In the genomic region with DNA sequence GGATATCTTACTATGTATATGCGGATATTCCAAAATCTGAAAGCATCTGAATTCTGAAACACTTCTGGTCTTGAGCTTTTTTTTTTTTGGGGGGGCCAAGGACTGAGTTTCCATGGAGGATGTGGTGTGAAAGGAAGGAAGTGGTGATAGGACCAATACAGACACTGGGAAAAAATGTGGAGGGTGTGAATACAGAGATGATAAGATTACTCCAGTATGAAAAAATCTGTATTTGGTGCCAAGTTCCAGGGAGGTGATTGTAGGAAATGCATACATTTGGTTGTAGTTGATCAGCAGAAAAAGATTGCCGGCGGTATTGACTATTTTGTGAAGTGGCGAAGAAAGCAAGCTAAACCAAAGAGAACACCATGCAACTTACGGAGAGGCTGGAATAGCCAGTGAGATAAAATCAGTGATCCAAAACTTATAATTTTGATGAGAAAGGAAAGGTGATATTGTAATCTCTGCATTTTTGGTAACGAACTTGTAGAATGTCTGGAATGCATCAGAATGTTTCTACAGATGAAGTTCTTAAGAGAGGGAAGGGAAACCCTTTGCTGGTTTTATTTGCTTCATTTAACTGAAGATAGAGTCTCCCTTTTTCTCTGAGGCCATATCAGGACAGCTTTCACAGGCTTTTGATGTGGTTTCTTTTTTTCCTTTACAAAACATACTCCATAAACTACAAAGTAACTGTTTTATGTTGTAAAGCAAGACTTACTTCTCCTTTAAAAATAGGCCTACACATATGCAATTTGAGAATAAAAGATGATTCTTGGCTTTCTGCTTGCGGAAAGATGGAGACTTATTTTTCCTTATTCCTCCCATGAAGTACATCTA, we compare ENCODE assay signal across 16 cellular contexts. TPM values are rescaled to one million over a fixed set of nuclear protein-coding genes. Genes with fewer than 3 reads are reported as not detected.
DNase-seq lines count a peak whose midpoint lies in the region; FAIRE-seq and TF ChIP-seq lines count a peak whose summit lies in the region.
"Had no signal": no experiment of that assay in that cellular context is flagged by ENCODE, and none has a peak within 500 bp of the region (broad histone marks: within the 10 kb centered on the region; RNA-seq: fewer than 3 reads in every experiment).

No MANE protein-coding gene starts in this region.

- FAIRE-seq in GM12891 (lab: Jason Lieb, UNC), result no peak
- FAIRE-seq: GM19239 had no signal

- no peak for TF ChIP-seq POLR2A in GM12891 (IDR thresholded peaks at IDR 0.05; ENCODE audit: low read depth, low read length)

- H3K4me3 Mint-ChIP-seq in Calu3 (ENCODE audit: low read depth, unreplicated experiment), result no peak overlapping the region
- peak overlapping the region; percentile 37 for H3K4me3 Mint-ChIP-seq in activated T-helper 2 cell treated with anti-CD3 and anti-CD28 coated beads, Interferon-gamma antibody, Interleukin-2, Interleukin-4, amounts not matched to agents 10 μg/mL and 5 μg/mL and 100 μg/mL, durations not matched to agents 14 hours and 24 hours and 36 hours (ENCODE audit: low read depth)
- no peak overlapping the region for H3K4me3 Mint-ChIP-seq in MCF 10A (ENCODE audit: unreplicated experiment)

- DNase-seq in A172 (ENCODE audit: low spot score), result peak; percentile 48
- DNase-seq in Calu3, result no peak
- no peak for DNase-seq in activated T-helper 2 cell treated with anti-CD3 and anti-CD28 coated beads, Interferon-gamma antibody, Interleukin-2, Interleukin-4, amounts not matched to agents 10 μg/mL and 5 μg/mL and 100 μg/mL, durations not matched to agents 14 hours and 24 hours and 36 hours (ENCODE audit: low spot score)
- DNase-seq in iris pigment epithelial cell (ENCODE audit: low read depth), result peak; percentile 72
- DNase-seq in NOMO-1 (lab: John Stamatoyannopoulos, UW; ENCODE audit: unreplicated experiment in 2 of 2), result no peak
- no peak for DNase-seq in GM12891 (ENCODE audit: insufficient read length, low spot score)
- DNase-seq in MCF 10A (ENCODE audit: unreplicated experiment), result no peak
- DNase-seq in NCI-H2107 treated with DMSO at 0.1 percent for 48 hours (lab: John Stamatoyannopoulos, UW; ENCODE audit: unreplicated experiment), result no peak
- DNase-seq: effector CD8-positive, alpha-beta T cell; GOT3; head of caudate nucleus; NCI-H1417; Right ventricle myocardium superior; WERI-Rb-1 had no signal

- BruUV-seq in Calu3 (replicated peaks; lab: Mats Ljungman, UMichigan) (no TSS peak), MCF 10A (replicated peaks; lab: Mats Ljungman, UMichigan) (no TSS peak)

- H3K27ac Mint-ChIP-seq in Calu3 (ENCODE audit: unreplicated experiment), result peak overlapping the region; percentile 43
- peak overlapping the region; percentile 50 for H3K27ac Mint-ChIP-seq in activated T-helper 2 cell treated with anti-CD3 and anti-CD28 coated beads, Interferon-gamma antibody, Interleukin-2, Interleukin-4, amounts not matched to agents 10 μg/mL and 5 μg/mL and 100 μg/mL, durations not matched to agents 14 hours and 24 hours and 36 hours
- no peak overlapping the region for H3K27ac Mint-ChIP-seq in MCF 10A (ENCODE audit: low read depth, unreplicated experiment)

- H3K4me1 Mint-ChIP-seq in Calu3 (ENCODE audit: low read depth, unreplicated experiment), result peaks cover 40% of the 10 kb centered on the region
- H3K4me1 Mint-ChIP-seq in activated T-helper 2 cell treated with anti-CD3 and anti-CD28 coated beads, Interferon-gamma antibody, Interleukin-2, Interleukin-4, amounts not matched to agents 10 μg/mL and 5 μg/mL and 100 μg/mL, durations not matched to agents 14 hours and 24 hours and 36 hours (ENCODE audit: low read depth), result peaks cover 66% of the 10 kb centered on the region
- peaks cover 18% of the 10 kb centered on the region for H3K4me1 Mint-ChIP-seq in MCF 10A (ENCODE audit: insufficient read depth, unreplicated experiment)

- H3K36me3 Mint-ChIP-seq in Calu3 (ENCODE audit: insufficient read depth, unreplicated experiment), result peaks cover 25% of the 10 kb centered on the region
- H3K36me3 Mint-ChIP-seq in activated T-helper 2 cell treated with anti-CD3 and anti-CD28 coated beads, Interferon-gamma antibody, Interleukin-2, Interleukin-4, amounts not matched to agents 10 μg/mL and 5 μg/mL and 100 μg/mL, durations not matched to agents 14 hours and 24 hours and 36 hours (ENCODE audit: low read depth), result peaks cover 58% of the 10 kb centered on the region
- peaks cover 42% of the 10 kb centered on the region for H3K36me3 Mint-ChIP-seq in MCF 10A (ENCODE audit: insufficient read depth, unreplicated experiment)

- H3K9me3 Mint-ChIP-seq in Calu3 (ENCODE audit: low read depth, unreplicated experiment), result no peaks in the 10 kb centered on the region
- no peaks in the 10 kb centered on the region for H3K9me3 Mint-ChIP-seq in activated T-helper 2 cell treated with anti-CD3 and anti-CD28 coated beads, Interferon-gamma antibody, Interleukin-2, Interleukin-4, amounts not matched to agents 10 μg/mL and 5 μg/mL and 100 μg/mL, durations not matched to agents 14 hours and 24 hours and 36 hours
- H3K9me3 Mint-ChIP-seq in MCF 10A (ENCODE audit: unreplicated experiment), result no peaks in the 10 kb centered on the region

- intact Hi-C loops in Calu3 (cut with micrococcal nuclease; ENCODE audit: unreplicated experiment), result no loop called here
- intact Hi-C loops in activated T-helper 2 cell treated with anti-CD3 and anti-CD28 coated beads, Interferon-gamma antibody, Interleukin-2, Interleukin-4, amounts not matched to agents 10 μg/mL and 5 μg/mL and 100 μg/mL, durations not matched to agents 14 hours and 24 hours and 36 hours (cut with micrococcal nuclease), result loop anchor here (2.0 kb wide), 1 partner anchor 49 kb away; no protein-coding TSS in a partner anchor
- intact Hi-C loops in MCF 10A (cut with micrococcal nuclease), result no loop called here

- no peaks in the 10 kb centered on the region for H3K27me3 Mint-ChIP-seq in Calu3 (ENCODE audit: unreplicated experiment)
- H3K27me3 Mint-ChIP-seq in activated T-helper 2 cell treated with anti-CD3 and anti-CD28 coated beads, Interferon-gamma antibody, Interleukin-2, Interleukin-4, amounts not matched to agents 10 μg/mL and 5 μg/mL and 100 μg/mL, durations not matched to agents 14 hours and 24 hours and 36 hours (ENCODE audit: low read depth), result no peaks in the 10 kb centered on the region
- no peaks in the 10 kb centered on the region for H3K27me3 Mint-ChIP-seq in MCF 10A (ENCODE audit: insufficient read depth, unreplicated experiment)

- CTCF ChIA-PET in Calu3 (lab: Charles Lee) (no interaction called here), MCF 10A (lab: Yijun Ruan, JAX) (interaction anchor here (0.6 kb wide), 2 partner anchors 12 to 79 kb away, joined by 5 read pairs; no protein-coding TSS in a partner anchor)

- POLR2A ChIA-PET in MCF 10A (lab: Yijun Ruan, JAX), result interaction anchor here (3.0 to 5.0 kb wide), 2 partner anchors 12 to 75 kb away, joined by 15 to 61 read pairs; partner anchors contain the start of genes GTPBP4 and IDI1

- TF ChIP-seq CTCF in Calu3 (IDR thresholded peaks at IDR 0.05; ENCODE audit: unreplicated experiment), result no peak
- TF ChIP-seq CTCF in MCF 10A (IDR thresholded peaks at IDR 0.05; ENCODE audit: unreplicated experiment), result no peak

TF ChIP-seq in GM12891, 5 proteins besides CTCF, POLR2A, EP300 and RAD21:
- no peak for TF ChIP-seq PAX5 (IDR thresholded peaks at IDR 0.05; ENCODE audit: insufficient read depth, low read length, severe bottlenecking)
- TF ChIP-seq TAF1 (IDR thresholded peaks at IDR 0.05; ENCODE audit: low read depth, low read length), result no peak
- no peak for TF ChIP-seq SPI1 (IDR thresholded peaks at IDR 0.05; ENCODE audit: low read depth, low read length)
- no peak for TF ChIP-seq POLR2AphosphoS5 (IDR thresholded peaks at IDR 0.05; ENCODE audit: low read depth, low read length)
- no peak for TF ChIP-seq POU2F2 (IDR thresholded peaks at IDR 0.05; ENCODE audit: low read depth, low read length)
TF ChIP-seq in GM12891: peak in this region for 0.

RNA-seq across cellular contexts. Expression of gene WDR37, which starts 6.0 kb away (rescaled TPM):
- total RNA-seq in A172 (2014; rRNA removed; shearing (Covaris generic)), result 8.8 and 10.1 TPM in 2 replicates
- 16.1 and 17.8 TPM in 2 replicates for total RNA-seq in Calu3 (2022)
- total RNA-seq in activated T-helper 2 cell treated with anti-CD3 and anti-CD28 coated beads, Interferon-gamma antibody, Interleukin-2, Interleukin-4, amounts not matched to agents 10 μg/mL and 5 μg/mL and 100 μg/mL, durations not matched to agents 14 hours and 24 hours and 36 hours, result 17.0 and 18.9 TPM in 2 replicates
- polyA plus RNA-seq in GM12891 (2012; ENCODE audit: low read depth, missing spikeins), result 4.0 TPM
- 14.2 and 18.2 TPM in 2 replicates for total RNA-seq in MCF 10A (2022)

RNA-seq across cellular contexts. Expression of gene IDI1, which starts 13.2 kb away (rescaled TPM):
- 104 and 119 TPM in 2 replicates for total RNA-seq in A172 (2014; rRNA removed; shearing (Covaris generic))
- total RNA-seq in Calu3 (2022) (101 and 108 TPM in 2 replicates), MCF 10A (2022) (22.2 and 25.1 TPM in 2 replicates)
- 80.1 and 89.6 TPM in 2 replicates for total RNA-seq in activated T-helper 2 cell treated with anti-CD3 and anti-CD28 coated beads, Interferon-gamma antibody, Interleukin-2, Interleukin-4, amounts not matched to agents 10 μg/mL and 5 μg/mL and 100 μg/mL, durations not matched to agents 14 hours and 24 hours and 36 hours
- 76.3 TPM for polyA plus RNA-seq in GM12891 (2012; ENCODE audit: low read depth, missing spikeins)

RNA-seq across cellular contexts. Expression of gene IDI2, which starts 36.5 kb away (rescaled TPM):
- total RNA-seq in A172 (2014; rRNA removed; shearing (Covaris generic)), result not detected in 2 replicates
- not detected in 2 replicates for total RNA-seq in Calu3 (2022)
- total RNA-seq in activated T-helper 2 cell treated with anti-CD3 and anti-CD28 coated beads, Interferon-gamma antibody, Interleukin-2, Interleukin-4, amounts not matched to agents 10 μg/mL and 5 μg/mL and 100 μg/mL, durations not matched to agents 14 hours and 24 hours and 36 hours, result not detected in 2 replicates
- polyA plus RNA-seq in GM12891 (2012; ENCODE audit: low read depth, missing spikeins), result not detected
- not detected in 2 replicates for total RNA-seq in MCF 10A (2022)
- total RNA-seq: lower leg skin had no signal

Comparison
In these comparisons a context has a peak if more than half of its experiments do, and no peak if none do; other contexts are left out.
1. DNase-seq: peak in A172 (single experiment) and iris pigment epithelial cell (single experiment); none in Calu3 (single experiment), activated T-helper 2 cell treated with anti-CD3 and anti-CD28 coated beads, Interferon-gamma antibody, Interleukin-2, Interleukin-4, amounts not matched to agents 10 μg/mL and 5 μg/mL and 100 μg/mL, durations not matched to agents 14 hours and 24 hours and 36 hours (single experiment), NOMO-1 (0 of 2), GM12891 (single experiment), MCF 10A (single experiment) and NCI-H2107 treated with DMSO at 0.1 percent for 48 hours (single experiment).